Comparison of ENCODE assay signal across 15 cellular contexts in genomic region chr2:224969095-224969494, GRCh38.
DNase-seq lines count a peak whose midpoint lies in the region; ATAC-seq and TF ChIP-seq lines count a peak whose summit lies in the region.
"Had no signal": no experiment of that assay in that cellular context is flagged by ENCODE, and none has a peak within 500 bp of the region (broad histone marks: within the 10 kb centered on the region; RNA-seq: fewer than 3 reads in every experiment).

No MANE protein-coding gene starts in this region.

- intact Hi-C loops in natural killer cell (cut with micrococcal nuclease), result loop anchor here (2.0 kb wide), 1 partner anchor 34 kb away; no protein-coding TSS in a partner anchor

- H3K4me1 Mint-ChIP-seq in CD4-positive, CD25-positive, alpha-beta regulatory T cell, result peaks cover 29 to 63% (median 56%) of the 10 kb centered on the region in 4 donors
- H3K4me1 Mint-ChIP-seq in activated T-helper 17 cell treated with anti-CD3 and anti-CD28 coated beads, Interleukin-2, amount 50 U/mL, for 72 hours, result peaks cover 49% of the 10 kb centered on the region
- peaks cover 55 to 60% of the 10 kb centered on the region in 2 donors for H3K4me1 Mint-ChIP-seq in natural killer cell

- peaks cover 20% of the 10 kb centered on the region for H3K4me1 ChIP-seq in CD4-positive, CD25-positive, alpha-beta regulatory T cell (ENCODE audit: control insufficient read depth, insufficient read depth, low read length, poor library complexity, severe bottlenecking)
- peaks cover 58% of the 10 kb centered on the region for H3K4me1 ChIP-seq in DOHH2 (ENCODE audit: control insufficient read depth, low read length)
- H3K4me1 ChIP-seq: left lung, sigmoid colon had no signal

- H3K27me3 Mint-ChIP-seq in CD4-positive, CD25-positive, alpha-beta regulatory T cell, result no peaks in the 10 kb centered on the region
- no peaks in the 10 kb centered on the region for H3K27me3 Mint-ChIP-seq in activated T-helper 17 cell treated with anti-CD3 and anti-CD28 coated beads, Interleukin-2, amount 50 U/mL, for 72 hours
- H3K27me3 Mint-ChIP-seq in natural killer cell (ENCODE audit: low read depth in 2 of 2), result no peaks in the 10 kb centered on the region

- H3K4me3 ChIP-seq in CD4-positive, CD25-positive, alpha-beta regulatory T cell (ENCODE audit: low read depth, low read length), result no peak overlapping the region
- peak overlapping the region; percentile 62 for H3K4me3 ChIP-seq in DOHH2 (ENCODE audit: low read length)
- H3K4me3 ChIP-seq: adrenal gland, cardiac muscle cell, left lung, ovary, sigmoid colon had no signal

- H3K27ac Mint-ChIP-seq in CD4-positive, CD25-positive, alpha-beta regulatory T cell, result peak overlapping the region in 2 of 3 donors; percentile 65 to 76
- H3K27ac Mint-ChIP-seq in activated T-helper 17 cell treated with anti-CD3 and anti-CD28 coated beads, Interleukin-2, amount 50 U/mL, for 72 hours, result peak overlapping the region; percentile 47
- H3K27ac Mint-ChIP-seq in natural killer cell, result peak overlapping the region; percentile 46 to 56
- H3K27ac Mint-ChIP-seq: H9 had no signal

- no peak for TF ChIP-seq CTCF in DOHH2 (IDR thresholded peaks at IDR 0.05; ENCODE audit: low read depth, low read length, poor library complexity, severe bottlenecking)
- TF ChIP-seq CTCF in natural killer cell (IDR thresholded peaks at IDR 0.05), result no peak

- no peaks in the 10 kb centered on the region for H3K9me3 ChIP-seq in CD4-positive, CD25-positive, alpha-beta regulatory T cell (ENCODE audit: control insufficient read depth in 2 of 2, low read length in 2 of 2)
- H3K9me3 ChIP-seq in DOHH2 (ENCODE audit: control insufficient read depth, insufficient read depth, low read length), result no peaks in the 10 kb centered on the region
- H3K9me3 ChIP-seq: adrenal gland, left lung, ovary, sigmoid colon had no signal

- no peak for DNase-seq in CD4-positive, CD25-positive, alpha-beta regulatory T cell
- no peak for DNase-seq in natural killer cell
- DNase-seq in NCI-H1417 treated with DMSO at 0.1 percent for 48 hours (lab: John Stamatoyannopoulos, UW), result no peak
- DNase-seq in NCI-H2171 (lab: John Stamatoyannopoulos, UW), result no peak
- DNase-seq: adrenal gland; H9; left lung; NCI-H1105 treated with DMSO at 0.1 percent for 48 hours; ovary; sigmoid colon; stimulated activated CD4-positive, alpha-beta T cell treated with anti-CD3 and anti-CD28 coated beads, Interleukin-1b, Interleukin-23, amount 100 ng/mL, for 48 hours had no signal

- no peak overlapping the region for H3K27ac ChIP-seq in CD4-positive, CD25-positive, alpha-beta regulatory T cell (ENCODE audit: insufficient read depth, low read length, poor library complexity, severe bottlenecking)
- H3K27ac ChIP-seq in DOHH2 (ENCODE audit: low read depth, low read length), result peak overlapping the region; percentile 61; the same call in 1 of the 2 replicates
- H3K27ac ChIP-seq: adrenal gland, cardiac muscle cell, left lung, ovary, sigmoid colon had no signal

- no peak for ATAC-seq in CD4-positive, CD25-positive, alpha-beta regulatory T cell (ENCODE audit: low read depth in 2 of 2)
- ATAC-seq in activated T-helper 17 cell treated with anti-CD3 and anti-CD28 coated beads, Interleukin-2, amount 50 U/mL, for 72 hours (replicated peaks), result peak; percentile 53
- no peak for ATAC-seq in natural killer cell
- ATAC-seq in GM19324 (IDR thresholded peaks at IDR 0.05; ENCODE audit: low FRiP score, unreplicated experiment), result no peak
- ATAC-seq: left lung had no signal

- no peaks in the 10 kb centered on the region for H3K36me3 ChIP-seq in CD4-positive, CD25-positive, alpha-beta regulatory T cell (ENCODE audit: control insufficient read depth, insufficient read depth, low read length)
- H3K36me3 ChIP-seq in DOHH2 (ENCODE audit: control insufficient read depth, low read length), result no peaks in the 10 kb centered on the region
- H3K36me3 ChIP-seq: adrenal gland, cardiac muscle cell, left lung, ovary, sigmoid colon had no signal

- peaks cover 0 to 1% (median 0%) of the 10 kb centered on the region in 7 donors for H3K9me3 Mint-ChIP-seq in CD4-positive, CD25-positive, alpha-beta regulatory T cell
- no peaks in the 10 kb centered on the region for H3K9me3 Mint-ChIP-seq in activated T-helper 17 cell treated with anti-CD3 and anti-CD28 coated beads, Interleukin-2, amount 50 U/mL, for 72 hours
- no peaks in the 10 kb centered on the region for H3K9me3 Mint-ChIP-seq in natural killer cell
- H3K9me3 Mint-ChIP-seq: H9 had no signal

- H3K4me2 ChIP-seq in DOHH2 (ENCODE audit: low read length), result peak overlapping the region; percentile 84

- H3K36me3 Mint-ChIP-seq in CD4-positive, CD25-positive, alpha-beta regulatory T cell, result peaks cover 4% of the 10 kb centered on the region
- H3K36me3 Mint-ChIP-seq in activated T-helper 17 cell treated with anti-CD3 and anti-CD28 coated beads, Interleukin-2, amount 50 U/mL, for 72 hours (ENCODE audit: low read depth), result peaks cover 18% of the 10 kb centered on the region
- H3K36me3 Mint-ChIP-seq in natural killer cell, result no peaks in the 10 kb centered on the region

- H3K9me2 ChIP-seq in DOHH2 (replicated peaks; ENCODE audit: control insufficient read depth, low read length), result no peaks in the 10 kb centered on the region

- H3K4me3 Mint-ChIP-seq in CD4-positive, CD25-positive, alpha-beta regulatory T cell, result peak overlapping the region in 1 of 4 donors; percentile 20
- H3K4me3 Mint-ChIP-seq in activated T-helper 17 cell treated with anti-CD3 and anti-CD28 coated beads, Interleukin-2, amount 50 U/mL, for 72 hours, result peak overlapping the region; percentile 53
- no peak overlapping the region for H3K4me3 Mint-ChIP-seq in natural killer cell
- H3K4me3 Mint-ChIP-seq: H9 had no signal

- H4K20me1 ChIP-seq in DOHH2 (ENCODE audit: control insufficient read depth, insufficient read depth, low read depth, low read length), result no peaks in the 10 kb centered on the region

- H3K79me2 ChIP-seq in DOHH2 (ENCODE audit: control insufficient read depth, low read length), result no peaks in the 10 kb centered on the region

- no peaks in the 10 kb centered on the region; the same call in 1 of the 2 replicates for H3F3A ChIP-seq in DOHH2 (ENCODE audit: control insufficient read depth, insufficient read depth)

- H3K27me3 ChIP-seq in CD4-positive, CD25-positive, alpha-beta regulatory T cell (ENCODE audit: control insufficient read depth, insufficient read depth, low read length), result no peaks in the 10 kb centered on the region
- H3K27me3 ChIP-seq in DOHH2 (ENCODE audit: control insufficient read depth, low read length), result no peaks in the 10 kb centered on the region
- H3K27me3 ChIP-seq: adrenal gland, left lung, ovary, sigmoid colon had no signal
